ENCODE assay signal across 16 cellular contexts in genomic region chr14:64238049-64238448, GRCh38. TPM values are rescaled to one million over a fixed set of nuclear protein-coding genes. Genes with fewer than 3 reads are reported as not detected.
"Had no signal": no experiment of that assay in that cellular context is flagged by ENCODE, and none has a peak within 500 bp of the region (broad histone marks: within the 10 kb centered on the region; RNA-seq: fewer than 3 reads in every experiment).

No MANE protein-coding gene starts in this region.

- H3K4me1 Mint-ChIP-seq: activated naive CD4-positive, alpha-beta T cell treated with anti-CD3 and anti-CD28 coated beads, Interleukin-2, amount 10 ng/mL, durations not matched to agents 7 days and 5 days had no signal

- H3K36me3 ChIP-seq: lower lobe of right lung, ovary, sigmoid colon, tibial artery, vagina had no signal

- H3K27ac Mint-ChIP-seq: activated naive CD4-positive, alpha-beta T cell treated with anti-CD3 and anti-CD28 coated beads, Interleukin-2, amount 10 ng/mL, durations not matched to agents 7 days and 5 days; activated T-helper 2 cell treated with anti-CD3 and anti-CD28 coated beads, Interferon-gamma antibody, Interleukin-2, Interleukin-4, amounts not matched to agents 10 μg/mL and 5 μg/mL and 100 μg/mL, durations not matched to agents 14 hours and 24 hours and 36 hours; T-helper 2 cell treated with Interferon-gamma antibody and Interleukin-4, amounts not matched to agents 5 μg/mL and 100 μg/mL, for 36 hours had no signal

- H3K4me3 Mint-ChIP-seq: activated naive CD4-positive, alpha-beta T cell treated with anti-CD3 and anti-CD28 coated beads, Interleukin-2, amount 10 ng/mL, durations not matched to agents 7 days and 5 days; T-helper 2 cell treated with Interferon-gamma antibody and Interleukin-4, amounts not matched to agents 5 μg/mL and 100 μg/mL, for 36 hours had no signal

- H3K27me3 ChIP-seq: gastroesophageal sphincter, heart right ventricle, ovary, sigmoid colon, spleen, tibial artery, vagina had no signal

- H3K9me3 Mint-ChIP-seq: activated naive CD4-positive, alpha-beta T cell treated with anti-CD3 and anti-CD28 coated beads, Interleukin-2, amount 10 ng/mL, durations not matched to agents 7 days and 5 days; activated T-helper 2 cell treated with anti-CD3 and anti-CD28 coated beads, Interferon-gamma antibody, Interleukin-2, Interleukin-4, amounts not matched to agents 10 μg/mL and 5 μg/mL and 100 μg/mL, durations not matched to agents 14 hours and 24 hours and 36 hours; T-helper 2 cell treated with Interferon-gamma antibody and Interleukin-4, amounts not matched to agents 5 μg/mL and 100 μg/mL, for 36 hours had no signal

- ATAC-seq: activated CD4-positive, CD25-positive, alpha-beta regulatory T cell treated with anti-CD3 and anti-CD28 coated beads, Interleukin-2, amount 50 U/mL, for 24 hours; gastroesophageal sphincter; heart right ventricle; left cardiac atrium; lower lobe of right lung had no signal

- H3K4me3 ChIP-seq: gastroesophageal sphincter, heart right ventricle, lower lobe of right lung, ovary, sigmoid colon, spleen, tibial artery, vagina had no signal

- H3K27ac ChIP-seq: gastroesophageal sphincter, heart right ventricle, lower lobe of right lung, ovary, sigmoid colon, spleen, tibial artery, vagina had no signal

- H3K36me3 Mint-ChIP-seq: activated naive CD4-positive, alpha-beta T cell treated with anti-CD3 and anti-CD28 coated beads, Interleukin-2, amount 10 ng/mL, durations not matched to agents 7 days and 5 days had no signal

- H3K4me1 ChIP-seq: gastroesophageal sphincter, lower lobe of right lung, sigmoid colon, vagina had no signal

- DNase-seq: activated CD4-positive, alpha-beta T cell treated with anti-CD3 and anti-CD28 coated beads, Interleukin-2, amount 50 U/mL, for 4 hours; activated naive CD4-positive, alpha-beta T cell treated with anti-CD3 and anti-CD28 coated beads, Interleukin-2, amount 10 ng/mL, durations not matched to agents 7 days and 5 days; activated T-cell treated with anti-CD3 and anti-CD28 coated beads, Interleukin-2, amount 50 U/mL, for 1 hour; heart right ventricle; left cardiac atrium; lower lobe of right lung; ovary; sigmoid colon; spleen; tibial artery had no signal

- H3K9me3 ChIP-seq: gastroesophageal sphincter, heart right ventricle, lower lobe of right lung, ovary, sigmoid colon, spleen, tibial artery, vagina had no signal

RNA-seq across cellular contexts. Expression of gene ESR2, which starts 56.1 kb away (rescaled TPM):
- total RNA-seq: chondrocyte had no signal
